ENCODE assay signal across 11 cellular contexts in the genomic region with DNA sequence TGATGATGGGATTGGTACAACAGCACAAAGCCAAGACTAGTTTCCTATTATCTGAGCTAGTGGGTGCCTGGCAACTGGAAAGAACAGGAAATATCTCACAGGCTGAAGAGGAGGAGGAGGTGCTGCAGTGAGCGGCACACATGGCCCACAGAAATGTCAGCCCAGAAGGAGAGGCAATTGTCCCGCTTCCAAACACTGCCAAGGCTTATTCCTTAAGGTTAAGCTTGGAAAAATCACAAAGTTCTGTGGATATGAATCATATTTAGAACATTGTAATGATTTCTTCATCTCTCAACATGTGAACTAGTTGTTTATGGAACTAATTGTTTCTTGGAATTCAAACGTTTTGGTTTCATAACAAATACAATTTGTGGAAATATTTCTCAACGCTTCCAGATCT.
DNase-seq lines count a peak whose midpoint lies in the region; ATAC-seq and TF ChIP-seq lines count a peak whose summit lies in the region.
"Had no signal": no experiment of that assay in that cellular context is flagged by ENCODE, and none has a peak within 500 bp of the region (broad histone marks: within the 10 kb centered on the region; RNA-seq: fewer than 3 reads in every experiment).

No MANE protein-coding gene starts in this region.

- H3K4me3 ChIP-seq in coronary artery (no peak overlapping the region), lung (no peak overlapping the region)

- ATAC-seq in lung (ENCODE audit: insufficient read depth, low FRiP score) (peak; percentile 78), GM21528 (IDR thresholded peaks at IDR 0.05; ENCODE audit: low FRiP score, unreplicated experiment) (no peak), GM21786 (IDR thresholded peaks at IDR 0.05; ENCODE audit: unreplicated experiment) (no peak)
- ATAC-seq: T-helper 17 cell had no signal

- no peaks in the 10 kb centered on the region for H3K9me3 ChIP-seq in lung (ENCODE audit: control insufficient read depth in 2 of 2, insufficient read depth in 1 of 2, low read length in 1 of 2)

- TF ChIP-seq CTCF in coronary artery (IDR thresholded peaks at IDR 0.05) (no peak), lung (IDR thresholded peaks at IDR 0.05; ENCODE audit: control extremely low read depth, extremely low read depth) (no peak)

- H3K4me1 ChIP-seq in lung (ENCODE audit: control insufficient read depth in 2 of 2, insufficient read depth in 2 of 2, low read length in 2 of 2): no peaks in the 10 kb centered on the region

- DNase-seq in GM04504 (ENCODE audit: low read depth): peak; percentile 85
- DNase-seq in coronary artery (ENCODE audit: low spot score): peak; percentile 71
- DNase-seq in lung (ENCODE audit: low spot score): peak; percentile 32
- peak; percentile 55 for DNase-seq in superior temporal gyrus (ENCODE audit: extremely low spot score)
- no peak for DNase-seq in GF-D8 (lab: John Stamatoyannopoulos, UW)
- no peak for DNase-seq in HT-29 (ENCODE audit: low spot score)
- DNase-seq: activated CD4-positive, alpha-beta T cell treated with anti-CD3 and anti-CD28 coated beads, Interleukin-2, amount 50 U/mL, for 4 hours; CD8-positive, alpha-beta memory T cell; T-helper 17 cell had no signal

- H3K36me3 ChIP-seq in lung (ENCODE audit: control insufficient read depth in 2 of 2, insufficient read depth in 2 of 2, low read length in 2 of 2): no peaks in the 10 kb centered on the region

- WGBS in lung, 2 donors: 31 to 45% methylated on average over 4 of the region's 4 CpGs

- H3K27ac ChIP-seq in coronary artery: no peak overlapping the region
- no peak overlapping the region for H3K27ac ChIP-seq in lung (ENCODE audit: low read depth in 1 of 2, low read length in 1 of 2)

- no peaks in the 10 kb centered on the region for H3K27me3 ChIP-seq in lung (ENCODE audit: control insufficient read depth, insufficient read depth)

Comparison
In these comparisons a context has a peak if more than half of its experiments do, and no peak if none do; other contexts are left out.
1. DNase-seq: peak in GM04504 (single experiment), coronary artery (single experiment), lung (single experiment) and superior temporal gyrus (single experiment); none in GF-D8 (single experiment) and HT-29 (single experiment).